ENCODE assay signal across 7 cellular contexts in the genomic region with DNA sequence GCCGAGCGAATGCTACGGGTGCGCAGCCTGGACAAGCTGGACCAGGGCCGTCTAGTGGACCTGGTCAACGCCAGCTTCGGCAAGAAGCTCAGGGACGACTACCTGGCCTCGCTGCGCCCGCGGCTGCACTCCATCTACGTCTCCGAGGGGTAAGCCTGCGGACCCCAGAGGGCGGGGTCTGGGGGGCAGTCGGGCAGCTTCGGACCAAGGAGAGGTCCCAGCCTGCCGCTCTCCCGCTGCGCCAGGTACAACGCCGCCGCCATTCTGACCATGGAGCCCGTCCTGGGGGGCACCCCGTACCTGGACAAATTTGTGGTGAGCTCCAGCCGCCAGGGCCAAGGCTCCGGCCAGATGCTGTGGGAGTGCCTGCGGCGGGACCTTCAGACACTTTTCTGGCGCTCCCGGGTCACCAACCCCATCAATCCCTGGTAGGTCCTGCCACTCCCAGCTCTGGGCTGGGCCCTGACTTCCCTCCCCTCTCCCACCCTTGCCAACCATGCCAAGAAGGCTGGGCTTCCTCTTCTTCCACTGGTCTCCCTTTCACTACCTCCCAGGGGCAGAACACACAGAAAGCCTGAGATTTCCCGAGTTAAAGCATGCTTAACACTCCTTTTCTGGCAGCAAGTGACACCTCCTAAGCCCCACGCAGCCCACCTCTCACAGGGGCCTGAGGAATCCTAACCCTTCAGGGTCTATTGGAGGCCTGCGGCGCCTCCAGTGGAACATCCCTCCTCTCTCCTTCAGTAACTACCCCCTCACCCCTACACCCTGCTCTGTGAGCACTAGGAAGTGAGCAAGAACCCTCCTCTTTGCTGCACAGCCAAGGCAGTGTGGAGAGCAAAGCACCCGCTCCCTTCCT. TPM values are rescaled to one million over a fixed set of nuclear protein-coding genes. Genes with fewer than 3 reads are reported as not detected.
DNase-seq lines count a peak whose midpoint lies in the region; ATAC-seq and TF ChIP-seq lines count a peak whose summit lies in the region.

No MANE protein-coding gene starts in this region.

- no peaks in the 10 kb centered on the region for H3K79me2 ChIP-seq in fibroblast of lung (ENCODE audit: control insufficient read depth, insufficient read depth, low read length)

- peak overlapping the region; percentile 86 for H2AFZ ChIP-seq in fibroblast of lung (ENCODE audit: low read length)

- H3K9ac ChIP-seq in fibroblast of lung (ENCODE audit: insufficient read depth, low read length) = peak overlapping the region; percentile 40

- no peak for TF ChIP-seq EP300 in ovary (IDR thresholded peaks at IDR 0.05)

- H3K36me3 ChIP-seq in fibroblast of lung (ENCODE audit: control insufficient read depth, insufficient read depth, low read length) (peaks cover 3% of the 10 kb centered on the region), ovary (no peaks in the 10 kb centered on the region)

- H3K4me3 ChIP-seq in fibroblast of lung (replicated peaks in 1 of 4; ENCODE audit: control extremely low read depth in 1 of 4, insufficient read depth in 1 of 4, low read depth in 3 of 4, low read length in 4 of 4) (peak overlapping the region; percentile 58 to 79 (median 68)), ovary (peak overlapping the region; percentile 50)

- peak; percentile 54 for DNase-seq in RPMI7951 (ENCODE audit: low read depth)
- peak in 1 of 2 donors; percentile 22 for DNase-seq in fibroblast of lung (ENCODE audit: low read depth in 2 of 2)
- no peak for DNase-seq in ovary
- no peak for DNase-seq in GM13976 (ENCODE audit: low spot score)
- DNase-seq in AG20443 (ENCODE audit: low spot score) = no peak
- no peak for DNase-seq in GM10266 (ENCODE audit: extremely low spot score)

- H4K20me1 ChIP-seq in fibroblast of lung (ENCODE audit: control insufficient read depth, extremely low read depth, insufficient read depth, low read length) = no peaks in the 10 kb centered on the region

- intact Hi-C loops in ovary (cut with DNase I) = loop anchor here in 1 of 4 donors (5.0 kb wide), 1 partner anchor 35 kb away; no protein-coding TSS in a partner anchor

- no peaks in the 10 kb centered on the region for H3K27me3 ChIP-seq in fibroblast of lung (ENCODE audit: control insufficient read depth, insufficient read depth, low read length)
- peaks cover 2% of the 10 kb centered on the region for H3K27me3 ChIP-seq in ovary

- WGBS in ovary, 3 donors = 3 to 4% (median 3%) methylated on average over 30 to 37 of the region's 37 CpGs

- TF ChIP-seq POLR2A in ovary (IDR thresholded peaks at IDR 0.05) = no peak

- peak; percentile 14 for ATAC-seq in GM21515 (IDR thresholded peaks at IDR 0.05; ENCODE audit: unreplicated experiment)

- H3K27ac ChIP-seq in fibroblast of lung (ENCODE audit: insufficient read depth, low read length) (peak overlapping the region; percentile 44), ovary (no peak overlapping the region)

- peak overlapping the region; percentile 93 for H3K4me2 ChIP-seq in fibroblast of lung (ENCODE audit: extremely low read depth, insufficient read depth, low read length)

- no peaks in the 10 kb centered on the region for H3K9me3 ChIP-seq in fibroblast of lung (ENCODE audit: control insufficient read depth, insufficient read depth, low read depth, low read length)
- H3K9me3 ChIP-seq in ovary = no peaks in the 10 kb centered on the region

- peaks cover 14% of the 10 kb centered on the region for H3K4me1 ChIP-seq in fibroblast of lung (ENCODE audit: control insufficient read depth, extremely low read depth, insufficient read depth, low read length)
- H3K4me1 ChIP-seq in ovary (ENCODE audit: insufficient read depth) = peaks cover 10% of the 10 kb centered on the region

- TF ChIP-seq CTCF in fibroblast of lung (conservative IDR thresholded peaks at IDR 0.05 in 1 of 2, IDR thresholded peaks at IDR 0.05 in 1 of 2; ENCODE audit: low read depth in 1 of 2, low read length in 2 of 2) = no peak
- TF ChIP-seq CTCF in ovary (IDR thresholded peaks at IDR 0.05) = peak in 1 of 3 donors; percentile 25
- TF ChIP-seq CTCF in GM13976 (IDR thresholded peaks at IDR 0.05; ENCODE audit: borderline replicate concordance, control extremely low read depth, extremely low read depth, insufficient read depth, missing control alignments) = no peak
- no peak for TF ChIP-seq CTCF in GM10266 (IDR thresholded peaks at IDR 0.05; ENCODE audit: control insufficient read depth, insufficient read depth, low read depth, missing control alignments)

- in situ Hi-C loops in GM13976 (cut with MboI; ENCODE audit: low sequenced_read_pairs, unreplicated experiment) = no loop called here

RNA-seq across cellular contexts. Expression of gene NAGS, which starts 3.2 kb away (rescaled TPM):
- total RNA-seq in RPMI7951 (2014; rRNA removed; shearing (Covaris generic)) = 1.8 and 3.3 TPM in 2 replicates
- total RNA-seq in fibroblast of lung (3.3 and 7.4 TPM in 2 replicates), ovary (1 to 10 TPM in 5 of 7 donors, under 1 TPM in 2; 0.33 to 1.6 (median 1.3) TPM)
- polyA plus RNA-seq in fibroblast of lung (0.58 and 0.95 TPM in 2 replicates), ovary (1 to 10 TPM in 1 of 2 donors, under 1 TPM in 1; 0.42 to 1.7 TPM)
- polyA plus RNA-seq in fibroblast of lung (2012) = 0.78 and 1.9 TPM in 2 replicates
- 0.30 TPM in 1 of 2 replicates, not detected in the other for polyA minus RNA-seq in fibroblast of lung (ENCODE audit: low replicate concordance)

RNA-seq across cellular contexts. Expression of gene TMEM101, which starts 7.2 kb away (rescaled TPM):
- total RNA-seq in RPMI7951 (2014; rRNA removed; shearing (Covaris generic)) = 46.8 and 48.3 TPM in 2 replicates
- total RNA-seq in fibroblast of lung = 99.4 and 107 TPM in 2 replicates
- polyA plus RNA-seq in fibroblast of lung = 26.0 and 32.3 TPM in 2 replicates
- polyA plus RNA-seq in fibroblast of lung (2012) = 26.5 and 33.9 TPM in 2 replicates
- polyA minus RNA-seq in fibroblast of lung (ENCODE audit: low replicate concordance) = 54.5 and 98.6 TPM in 2 replicates
- 10 to 100 TPM; 19.9 to 35.3 (median 23.5) TPM for total RNA-seq in ovary
- 10 to 100 TPM; 20.5 to 32.3 TPM for polyA plus RNA-seq in ovary

RNA-seq across cellular contexts. Expression of gene PYY, which starts 53.8 kb away (rescaled TPM):
- not detected in 2 replicates for total RNA-seq in RPMI7951 (2014; rRNA removed; shearing (Covaris generic))
- total RNA-seq in fibroblast of lung (0.33 TPM in 1 of 2 replicates, not detected in the other), ovary (1 to 10 TPM in 1 of 7 donors, under 1 TPM in 1, not detected in 5; 0.69 to 1.1 TPM)
- polyA plus RNA-seq in fibroblast of lung (not detected in 2 replicates), ovary (under 1 TPM in 1 of 2 donors, not detected in 1; 0.18 TPM)
- polyA plus RNA-seq in fibroblast of lung (2012) = not detected in 2 replicates
- polyA minus RNA-seq in fibroblast of lung (ENCODE audit: low replicate concordance) = not detected in 2 replicates

RNA-seq across cellular contexts. Expression of gene LSM12, which starts 58.9 kb away (rescaled TPM):
- 29.2 and 30.9 TPM in 2 replicates for total RNA-seq in RPMI7951 (2014; rRNA removed; shearing (Covaris generic))
- total RNA-seq in fibroblast of lung (21.8 and 25.6 TPM in 2 replicates), ovary (10 to 100 TPM; 21.3 to 54.6 (median 37.1) TPM)
- polyA plus RNA-seq in fibroblast of lung (79.3 and 86.4 TPM in 2 replicates), ovary (10 to 100 TPM; 17.1 to 29.2 TPM)
- 49.0 and 51.2 TPM in 2 replicates for polyA plus RNA-seq in fibroblast of lung (2012)
- 41.1 and 55.5 TPM in 2 replicates for polyA minus RNA-seq in fibroblast of lung (ENCODE audit: low replicate concordance)
